In genomic region chr13:45372189-45373115, GRCh38 we compare ENCODE assay signal across 16 cellular contexts. TPM values are rescaled to one million over a fixed set of nuclear protein-coding genes. Genes with fewer than 3 reads are reported as not detected.
DNase-seq lines count a peak whose midpoint lies in the region; ATAC-seq and TF ChIP-seq lines count a peak whose summit lies in the region.
"Had no signal": no experiment of that assay in that cellular context is flagged by ENCODE, and none has a peak within 500 bp of the region (broad histone marks: within the 10 kb centered on the region; RNA-seq: fewer than 3 reads in every experiment).

No MANE protein-coding gene starts in this region.

- no peak for DNase-seq in activated CD4-positive, alpha-beta T cell treated with anti-CD3 and anti-CD28 coated beads, Interleukin-2, amount 10 ng/mL, durations not matched to agents 7 days and 5 days
- DNase-seq in activated CD4-positive, alpha-beta T cell treated with anti-CD3 and anti-CD28 coated beads, Interleukin-2, amount 50 U/mL, for 1 hour: no peak
- no peak for DNase-seq in SK-N-MC (ENCODE audit: low read depth, low spot score)
- peak; percentile 60 for DNase-seq in glutamatergic neuron
- DNase-seq in stimulated activated effector memory CD8-positive, alpha-beta T cell treated with anti-CD3 and anti-CD28 coated beads, Interleukin-12 subunit alpha, Interleukin-12 subunit beta, amount 100 ng/mL, for 72 hours (ENCODE audit: low spot score in 2 of 2): no peak
- DNase-seq in T-helper 1 cell: no peak
- DNase-seq in effector CD4-positive, alpha-beta T cell: no peak
- DNase-seq: GF-D8, KG1, left lung, NCI-H1436, RPMI8226, upper lobe of right lung had no signal

- POLR2A ChIA-PET in activated CD4-positive, alpha-beta T cell treated with anti-CD3 and anti-CD28 coated beads, Interleukin-2, amount 10 ng/mL, durations not matched to agents 7 days and 5 days (lab: Charles Lee): no interaction called here

- TF ChIP-seq CTCF in glutamatergic neuron (IDR thresholded peaks at IDR 0.05; ENCODE audit: partially characterized antibody, unreplicated experiment): no peak

- CTCF ChIA-PET in activated CD4-positive, alpha-beta T cell treated with anti-CD3 and anti-CD28 coated beads, Interleukin-2, amount 10 ng/mL, durations not matched to agents 7 days and 5 days (lab: Charles Lee): interaction anchor here (0.6 to 3.0 kb wide), 4 partner anchors 15 to 1495 kb away, joined by 4 to 16 read pairs (median 4); partner anchors contain the start of gene TPT1

- peaks cover 6% of the 10 kb centered on the region; the same call in 1 of the 2 replicates for H3K36me3 ChIP-seq in SK-N-MC (ENCODE audit: insufficient read depth, low read length)
- H3K36me3 ChIP-seq: left lung had no signal

- ATAC-seq in stimulated activated effector memory CD8-positive, alpha-beta T cell treated with anti-CD3 and anti-CD28 coated beads, Interleukin-12 subunit alpha, Interleukin-12 subunit beta, amount 100 ng/mL, for 72 hours: no peak
- ATAC-seq in GM21619 (IDR thresholded peaks at IDR 0.05; ENCODE audit: unreplicated experiment): no peak
- ATAC-seq: left lung; stimulated activated memory B cell treated with anti-CD40 and anti-IgM and Interleukin-4, amounts not matched to agents 10 μg/mL and 1 μg/mL and 100 μg/mL, for 72 hours; upper lobe of right lung had no signal

- no peak overlapping the region for H3K4me3 Mint-ChIP-seq in activated CD4-positive, alpha-beta T cell treated with anti-CD3 and anti-CD28 coated beads, Interleukin-2, amount 10 ng/mL, durations not matched to agents 7 days and 5 days
- peak overlapping the region; percentile 77 for H3K4me3 Mint-ChIP-seq in glutamatergic neuron (ENCODE audit: unreplicated experiment)
- no peak overlapping the region for H3K4me3 Mint-ChIP-seq in stimulated activated effector memory CD8-positive, alpha-beta T cell treated with anti-CD3 and anti-CD28 coated beads, Interleukin-12 subunit alpha, Interleukin-12 subunit beta, amount 100 ng/mL, for 72 hours
- H3K4me3 Mint-ChIP-seq: stimulated activated memory B cell treated with anti-CD40 and anti-IgM and Interleukin-4, amounts not matched to agents 10 μg/mL and 1 μg/mL and 100 μg/mL, for 72 hours had no signal

- H3K27ac ChIP-seq in SK-N-MC: peak overlapping the region; percentile 57
- H3K27ac ChIP-seq: left lung, upper lobe of right lung had no signal

- H3K4me1 Mint-ChIP-seq in activated CD4-positive, alpha-beta T cell treated with anti-CD3 and anti-CD28 coated beads, Interleukin-2, amount 10 ng/mL, durations not matched to agents 7 days and 5 days: peaks cover 38% of the 10 kb centered on the region
- peaks cover 25% of the 10 kb centered on the region for H3K4me1 Mint-ChIP-seq in glutamatergic neuron (ENCODE audit: low read depth, unreplicated experiment)
- peaks cover 26% of the 10 kb centered on the region for H3K4me1 Mint-ChIP-seq in stimulated activated effector memory CD8-positive, alpha-beta T cell treated with anti-CD3 and anti-CD28 coated beads, Interleukin-12 subunit alpha, Interleukin-12 subunit beta, amount 100 ng/mL, for 72 hours

- no peaks in the 10 kb centered on the region for H3K9me3 ChIP-seq in SK-N-MC (ENCODE audit: low read depth, low read length)
- H3K9me3 ChIP-seq: left lung, upper lobe of right lung had no signal

- H3K27me3 Mint-ChIP-seq in activated CD4-positive, alpha-beta T cell treated with anti-CD3 and anti-CD28 coated beads, Interleukin-2, amount 10 ng/mL, durations not matched to agents 7 days and 5 days: no peaks in the 10 kb centered on the region
- peaks cover 13% of the 10 kb centered on the region for H3K27me3 Mint-ChIP-seq in glutamatergic neuron (ENCODE audit: unreplicated experiment)
- H3K27me3 Mint-ChIP-seq: CD8-positive, alpha-beta memory T cell; stimulated activated memory B cell treated with anti-CD40 and anti-IgM and Interleukin-4, amounts not matched to agents 10 μg/mL and 1 μg/mL and 100 μg/mL, for 72 hours had no signal

- H3K27ac Mint-ChIP-seq in activated CD4-positive, alpha-beta T cell treated with anti-CD3 and anti-CD28 coated beads, Interleukin-2, amount 10 ng/mL, durations not matched to agents 7 days and 5 days: peak overlapping the region; percentile 51
- H3K27ac Mint-ChIP-seq in glutamatergic neuron (ENCODE audit: unreplicated experiment): peak overlapping the region; percentile 97
- H3K27ac Mint-ChIP-seq in stimulated activated effector memory CD8-positive, alpha-beta T cell treated with anti-CD3 and anti-CD28 coated beads, Interleukin-12 subunit alpha, Interleukin-12 subunit beta, amount 100 ng/mL, for 72 hours: peak overlapping the region; percentile 4
- H3K27ac Mint-ChIP-seq: stimulated activated memory B cell treated with anti-CD40 and anti-IgM and Interleukin-4, amounts not matched to agents 10 μg/mL and 1 μg/mL and 100 μg/mL, for 72 hours had no signal

- H3K9me3 Mint-ChIP-seq in activated CD4-positive, alpha-beta T cell treated with anti-CD3 and anti-CD28 coated beads, Interleukin-2, amount 10 ng/mL, durations not matched to agents 7 days and 5 days: no peaks in the 10 kb centered on the region
- peaks cover 24% of the 10 kb centered on the region for H3K9me3 Mint-ChIP-seq in glutamatergic neuron (ENCODE audit: unreplicated experiment)
- H3K9me3 Mint-ChIP-seq in stimulated activated effector memory CD8-positive, alpha-beta T cell treated with anti-CD3 and anti-CD28 coated beads, Interleukin-12 subunit alpha, Interleukin-12 subunit beta, amount 100 ng/mL, for 72 hours: no peaks in the 10 kb centered on the region
- H3K9me3 Mint-ChIP-seq: CD8-positive, alpha-beta memory T cell; stimulated activated memory B cell treated with anti-CD40 and anti-IgM and Interleukin-4, amounts not matched to agents 10 μg/mL and 1 μg/mL and 100 μg/mL, for 72 hours had no signal

- no peak overlapping the region for H3K4me3 ChIP-seq in SK-N-MC
- H3K4me3 ChIP-seq: left lung, upper lobe of right lung had no signal

- no peak overlapping the region for H3K9ac ChIP-seq in SK-N-MC (ENCODE audit: insufficient read length)

- peaks cover 23% of the 10 kb centered on the region for H3K36me3 Mint-ChIP-seq in activated CD4-positive, alpha-beta T cell treated with anti-CD3 and anti-CD28 coated beads, Interleukin-2, amount 10 ng/mL, durations not matched to agents 7 days and 5 days (ENCODE audit: low read depth)
- no peaks in the 10 kb centered on the region for H3K36me3 Mint-ChIP-seq in glutamatergic neuron (ENCODE audit: unreplicated experiment)
- peaks cover 38% of the 10 kb centered on the region for H3K36me3 Mint-ChIP-seq in stimulated activated effector memory CD8-positive, alpha-beta T cell treated with anti-CD3 and anti-CD28 coated beads, Interleukin-12 subunit alpha, Interleukin-12 subunit beta, amount 100 ng/mL, for 72 hours

RNA-seq across cellular contexts. Expression of gene TPT1, which starts 31.5 kb away (rescaled TPM):
- 1,000 to 10,000 TPM; 4,825 to 5,097 TPM for total RNA-seq in activated CD4-positive, alpha-beta T cell treated with anti-CD3 and anti-CD28 coated beads, Interleukin-2, amount 10 ng/mL, durations not matched to agents 7 days and 5 days
- 1,515 TPM for total RNA-seq in glutamatergic neuron (ENCODE audit: unreplicated experiment)

RNA-seq across cellular contexts. Expression of gene SLC25A30, which starts 45.7 kb away (rescaled TPM):
- total RNA-seq in activated CD4-positive, alpha-beta T cell treated with anti-CD3 and anti-CD28 coated beads, Interleukin-2, amount 10 ng/mL, durations not matched to agents 7 days and 5 days: 10 to 100 TPM; 20.6 to 21.2 TPM
- 4.0 TPM for total RNA-seq in glutamatergic neuron (ENCODE audit: unreplicated experiment)

Comparison
In these comparisons a context has a peak if more than half of its experiments do, and no peak if none do; other contexts are left out.
1. H3K27ac Mint-ChIP-seq: peak in every context shown above with its lines; median percentile 97 in glutamatergic neuron; 51 in activated CD4-positive, alpha-beta T cell treated with anti-CD3 and anti-CD28 coated beads, Interleukin-2, amount 10 ng/mL, durations not matched to agents 7 days and 5 days; 4 in stimulated activated effector memory CD8-positive, alpha-beta T cell treated with anti-CD3 and anti-CD28 coated beads, Interleukin-12 subunit alpha, Interleukin-12 subunit beta, amount 100 ng/mL, for 72 hours.